ENCODE assay signal across 25 cellular contexts in genomic region chr17:67248291-67248690, GRCh38. TPM values are rescaled to one million over a fixed set of nuclear protein-coding genes. Genes with fewer than 3 reads are reported as not detected.
DNase-seq lines count a peak whose midpoint lies in the region; ATAC-seq and TF ChIP-seq lines count a peak whose summit lies in the region.
"Had no signal": no experiment of that assay in that cellular context is flagged by ENCODE, and none has a peak within 500 bp of the region (broad histone marks: within the 10 kb centered on the region; RNA-seq: fewer than 3 reads in every experiment).

No MANE protein-coding gene starts in this region.

- H3K9me3 ChIP-seq in RWPE2 (ENCODE audit: severe bottlenecking) (no peaks in the 10 kb centered on the region), left lung (no peaks in the 10 kb centered on the region)
- H3K9me3 ChIP-seq: gastrocnemius medialis, lower lobe of right lung, pancreas had no signal

- H3K27ac ChIP-seq in RWPE2 (ENCODE audit: poor library complexity, severe bottlenecking): peak overlapping the region; percentile 99
- no peak overlapping the region for H3K27ac ChIP-seq in left lung
- H3K27ac ChIP-seq: gastrocnemius medialis, HL-60, pancreas had no signal

- H3K27me3 ChIP-seq in RWPE2 (ENCODE audit: insufficient read depth, poor library complexity, severe bottlenecking) (no peaks in the 10 kb centered on the region), left lung (peaks cover 0 to 14% of the 10 kb centered on the region in 2 donors)
- H3K27me3 ChIP-seq: gastrocnemius medialis, pancreas had no signal

- intact Hi-C loops in left lung (cut with DNase I): no loop called here

- peak overlapping the region; percentile 41 for H3K4me3 Mint-ChIP-seq in progenitor cell of endocrine pancreas (ENCODE audit: low read depth)

- H3K27me3 Mint-ChIP-seq in progenitor cell of endocrine pancreas: no peaks in the 10 kb centered on the region

- peaks cover 22% of the 10 kb centered on the region for H3K4me1 Mint-ChIP-seq in progenitor cell of endocrine pancreas (ENCODE audit: low read depth)

- H3K4me3 ChIP-seq in RWPE2 (ENCODE audit: severe bottlenecking) (no peak overlapping the region), epithelial cell of esophagus (ENCODE audit: low read length) (no peak overlapping the region), left lung (no peak overlapping the region)
- H3K4me3 ChIP-seq: gastrocnemius medialis, lower lobe of right lung, pancreas had no signal

- H3K36me3 ChIP-seq in RWPE2 (ENCODE audit: low read depth) (peaks cover 7% of the 10 kb centered on the region), left lung (no peaks in the 10 kb centered on the region)
- H3K36me3 ChIP-seq: gastrocnemius medialis, lower lobe of right lung, pancreas had no signal

- TF ChIP-seq CTCF in RWPE2 (IDR thresholded peaks at IDR 0.05; ENCODE audit: poor library complexity, severe bottlenecking) (no peak), epithelial cell of esophagus (IDR thresholded peaks at IDR 0.05; ENCODE audit: insufficient read depth, low read depth, low read length, missing control alignments) (no peak), progenitor cell of endocrine pancreas (IDR thresholded peaks at IDR 0.05; ENCODE audit: unreplicated experiment) (no peak), left lung (IDR thresholded peaks at IDR 0.05) (no peak)

- H3K9me3 Mint-ChIP-seq in progenitor cell of endocrine pancreas (ENCODE audit: low read depth): no peaks in the 10 kb centered on the region

- ATAC-seq in RWPE2 (ENCODE audit: low read depth) (no peak), left lung (no peak), HG03342 (IDR thresholded peaks at IDR 0.05; ENCODE audit: unreplicated experiment) (no peak)
- ATAC-seq: gastrocnemius medialis, lower lobe of right lung, pancreas, sciatic nerve had no signal

- TF ChIP-seq POLR2A in erythroblast (IDR thresholded peaks at IDR 0.05; ENCODE audit: low read length): no peak

- H3K27ac Mint-ChIP-seq in progenitor cell of endocrine pancreas: peak overlapping the region; percentile 40

- no peaks in the 10 kb centered on the region for H3K36me3 Mint-ChIP-seq in progenitor cell of endocrine pancreas (ENCODE audit: insufficient read depth)

- peaks cover 26% of the 10 kb centered on the region for H3K4me1 ChIP-seq in RWPE2 (ENCODE audit: insufficient read depth, poor library complexity, severe bottlenecking)
- H3K4me1 ChIP-seq in left lung: peaks cover 4 to 27% of the 10 kb centered on the region in 2 donors

- peak; percentile 24 for DNase-seq in activated effector memory CD4-positive, alpha-beta T cell treated with anti-CD3 and anti-CD28 coated beads, Interleukin-2, amount 50 U/mL, for 16 hours
- no peak for DNase-seq in activated effector memory CD4-positive, alpha-beta T cell treated with Interleukin-2 at 50 U/mL for 16 hours
- DNase-seq in RWPE2 (ENCODE audit: low spot score) (no peak), epithelial cell of esophagus (ENCODE audit: low read depth) (peak; percentile 74), progenitor cell of endocrine pancreas (ENCODE audit: low spot score, unreplicated experiment) (no peak), left lung (no peak), erythroblast (lab: John Stamatoyannopoulos, UW) (no peak)
- DNase-seq: activated CD4-positive, alpha-beta T cell treated with anti-CD3 and anti-CD28 coated beads for 48 hours; activated gamma-delta T cell treated with Interleukin-2 at 50 U/mL for 16 hours; amniotic stem cell; caudate nucleus; gastrocnemius medialis; H7; kidney; lower lobe of right lung; NCI-H1092 treated with DMSO at 0.1 percent for 48 hours; NCI-H2029 treated with DMSO at 0.1 percent for 48 hours; OCI-M1; pancreas; SHP77; SW 1271; trophoblast cell had no signal

RNA-seq across cellular contexts. Expression of gene HELZ, which starts 3.3 kb away (rescaled TPM):
- total RNA-seq in progenitor cell of endocrine pancreas: 70.9 and 71.0 TPM in 2 replicates
- total RNA-seq in left lung: 10 to 100 TPM; 60.2 to 64.6 TPM

Comparison
In these comparisons a context has a peak if more than half of its experiments do, and no peak if none do; other contexts are left out.
1. DNase-seq: peak in activated effector memory CD4-positive, alpha-beta T cell treated with anti-CD3 and anti-CD28 coated beads, Interleukin-2, amount 50 U/mL, for 16 hours (single experiment) and epithelial cell of esophagus (single experiment); none in activated effector memory CD4-positive, alpha-beta T cell treated with Interleukin-2 at 50 U/mL for 16 hours (single experiment), RWPE2 (single experiment), progenitor cell of endocrine pancreas (single experiment), left lung (0 of 2) and erythroblast (0 of 2).